ENCODE assay signal across 8 cellular contexts in the genomic region with DNA sequence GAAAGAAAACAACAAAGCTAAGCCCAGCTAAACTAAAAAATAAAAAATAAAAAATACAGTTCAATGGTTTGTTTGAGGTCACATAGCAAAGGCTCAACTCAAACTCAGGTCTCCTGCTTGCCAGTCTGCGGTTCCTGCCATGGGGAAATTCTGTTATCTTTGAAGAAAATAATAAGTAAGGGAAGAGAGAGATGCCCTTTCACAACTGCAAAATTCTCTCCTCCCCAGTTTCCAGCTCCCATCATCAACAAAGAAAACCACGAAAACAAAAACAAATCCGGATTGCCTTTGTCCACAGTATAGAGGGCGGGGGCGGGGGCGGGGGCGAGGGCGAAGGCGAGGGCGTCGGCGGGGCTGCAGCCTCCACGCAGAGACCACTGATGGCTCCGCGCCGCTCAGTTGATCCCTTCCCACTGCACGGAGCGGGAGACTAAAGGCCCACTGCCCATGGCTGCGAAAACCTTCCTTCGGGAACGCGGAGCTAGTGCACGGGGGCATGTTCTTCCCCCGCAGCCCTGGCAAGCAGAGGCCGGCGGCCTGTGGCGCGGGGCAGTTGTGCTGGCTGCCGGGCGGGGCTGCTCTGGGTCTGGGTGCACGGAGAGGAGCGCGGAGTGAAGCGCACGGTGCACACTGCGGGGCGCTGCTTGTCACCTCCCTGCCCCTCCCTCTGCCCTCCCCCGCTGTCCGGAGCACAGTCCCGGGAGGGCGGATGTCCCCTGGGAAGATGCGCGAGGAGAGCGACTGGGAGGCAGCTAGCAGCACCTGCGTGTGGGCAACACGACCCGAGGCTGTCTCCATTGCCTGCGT. TPM values are rescaled to one million over a fixed set of nuclear protein-coding genes. Genes with fewer than 3 reads are reported as not detected.
A peak's percentile ranks its signal among the peaks of the same experiment; 100 is the strongest.
DNase-seq lines count a peak whose midpoint lies in the region; ATAC-seq and TF ChIP-seq lines count a peak whose summit lies in the region.

No MANE protein-coding gene starts in this region.

- H3K9me3 ChIP-seq in esophagus muscularis mucosa (peaks cover 0 to 5% (median 0%) of the 10 kb centered on the region in 4 donors), mucosa of descending colon (no peaks in the 10 kb centered on the region)

- peak overlapping the region; percentile 31 to 47 (median 36) for H3K27ac ChIP-seq in esophagus muscularis mucosa (replicated peaks in 1 of 4)

- no peaks in the 10 kb centered on the region for H3K36me3 Mint-ChIP-seq in activated CD4-positive, alpha-beta T cell treated with anti-CD3 and anti-CD28 coated beads, Interleukin-2, amount 10 ng/mL, durations not matched to agents 7 days and 5 days (ENCODE audit: low read depth)

- TF ChIP-seq EP300 in esophagus muscularis mucosa (IDR thresholded peaks at IDR 0.05): no peak

- CTCF ChIA-PET in activated CD4-positive, alpha-beta T cell treated with anti-CD3 and anti-CD28 coated beads, Interleukin-2, amount 10 ng/mL, durations not matched to agents 7 days and 5 days (lab: Charles Lee): interaction anchor here (1.5 kb wide), 1 partner anchor 54 kb away, joined by 5 read pairs; a partner anchor contains a TSS

- POLR2A ChIA-PET in activated CD4-positive, alpha-beta T cell treated with anti-CD3 and anti-CD28 coated beads, Interleukin-2, amount 10 ng/mL, durations not matched to agents 7 days and 5 days (lab: Charles Lee): no interaction called here

- WGBS in esophagus muscularis mucosa: 3% methylated on average over 36 of the region's 48 CpGs

- TF ChIP-seq CTCF in esophagus muscularis mucosa (IDR thresholded peaks at IDR 0.05): no peak
- no peak for TF ChIP-seq CTCF in mucosa of descending colon (IDR thresholded peaks at IDR 0.05)

- intact Hi-C loops in esophagus muscularis mucosa (cut with DNase I): loop anchor here (5.0 kb wide), 1 partner anchor 137 kb away; a partner anchor contains a TSS
- intact Hi-C loops in mucosa of descending colon (cut with DNase I, micrococcal nuclease): loop anchor here in 1 of 2 donors (10.0 kb wide), 1 partner anchor 135 kb away; a partner anchor contains a TSS

- peak; percentile 61 for DNase-seq in DMS153 treated with DMSO at 0.1 percent for 48 hours (lab: John Stamatoyannopoulos, UW; ENCODE audit: unreplicated experiment)
- DNase-seq in H7: peak; percentile 81
- DNase-seq in NCI-H1436 (lab: John Stamatoyannopoulos, UW): peak; percentile 52
- peak; percentile 9 for DNase-seq in activated CD4-positive, alpha-beta T cell treated with anti-CD3 and anti-CD28 coated beads, Interleukin-2, amount 10 ng/mL, durations not matched to agents 7 days and 5 days
- no peak for DNase-seq in esophagus muscularis mucosa (ENCODE audit: extremely low spot score)
- DNase-seq in mucosa of descending colon: peak; percentile 60 to 65 (median 64)
- DNase-seq in superior temporal gyrus (ENCODE audit: extremely low spot score): peak; percentile 75
- DNase-seq in AML-193 (lab: John Stamatoyannopoulos, UW): no peak

- H3K27me3 ChIP-seq in H7 (ENCODE audit: control insufficient read depth, insufficient read depth, low read length) (no peaks in the 10 kb centered on the region; the same call in 1 of the 2 replicates), esophagus muscularis mucosa (no peaks in the 10 kb centered on the region)

- H3K4me1 Mint-ChIP-seq in activated CD4-positive, alpha-beta T cell treated with anti-CD3 and anti-CD28 coated beads, Interleukin-2, amount 10 ng/mL, durations not matched to agents 7 days and 5 days: peaks cover 7% of the 10 kb centered on the region

- H3K9me3 Mint-ChIP-seq in activated CD4-positive, alpha-beta T cell treated with anti-CD3 and anti-CD28 coated beads, Interleukin-2, amount 10 ng/mL, durations not matched to agents 7 days and 5 days: no peaks in the 10 kb centered on the region

- H3K4me1 ChIP-seq in esophagus muscularis mucosa (peaks cover 11 to 72% (median 56%) of the 10 kb centered on the region in 4 donors), mucosa of descending colon (ENCODE audit: low read depth) (no peaks in the 10 kb centered on the region)

- peak overlapping the region; percentile 64 for H3K4me3 ChIP-seq in H7 (ENCODE audit: insufficient read depth, low read depth, low read length)
- H3K4me3 ChIP-seq in esophagus muscularis mucosa: peak overlapping the region; percentile 55 to 62 (median 61)
- H3K4me3 ChIP-seq in mucosa of descending colon: no peak overlapping the region

- TF ChIP-seq POLR2A in esophagus muscularis mucosa (IDR thresholded peaks at IDR 0.05; ENCODE audit: low read depth): no peak

- H3K27ac Mint-ChIP-seq in activated CD4-positive, alpha-beta T cell treated with anti-CD3 and anti-CD28 coated beads, Interleukin-2, amount 10 ng/mL, durations not matched to agents 7 days and 5 days: no peak overlapping the region

- H3K36me3 ChIP-seq in H7 (replicated peaks; ENCODE audit: control insufficient read depth, insufficient read depth, low read length): no peaks in the 10 kb centered on the region
- no peaks in the 10 kb centered on the region for H3K36me3 ChIP-seq in esophagus muscularis mucosa
- no peaks in the 10 kb centered on the region for H3K36me3 ChIP-seq in mucosa of descending colon (ENCODE audit: low read depth)

- peak; percentile 88 for ATAC-seq in mucosa of descending colon

- peak overlapping the region; percentile 61 for H3K4me3 Mint-ChIP-seq in activated CD4-positive, alpha-beta T cell treated with anti-CD3 and anti-CD28 coated beads, Interleukin-2, amount 10 ng/mL, durations not matched to agents 7 days and 5 days

- peaks cover 19% of the 10 kb centered on the region for H3K27me3 Mint-ChIP-seq in activated CD4-positive, alpha-beta T cell treated with anti-CD3 and anti-CD28 coated beads, Interleukin-2, amount 10 ng/mL, durations not matched to agents 7 days and 5 days

RNA-seq across cellular contexts. Expression of a gene that starts 54.2 kb away (rescaled TPM):
- total RNA-seq in H7 (2014; rRNA removed; shearing (Covaris generic)): 7.3 and 15.6 TPM in 2 replicates
- not detected for total RNA-seq in activated CD4-positive, alpha-beta T cell treated with anti-CD3 and anti-CD28 coated beads, Interleukin-2, amount 10 ng/mL, durations not matched to agents 7 days and 5 days
- total RNA-seq in esophagus muscularis mucosa (10 to 100 TPM; 18.7 to 46.4 (median 31.1) TPM), mucosa of descending colon (10 to 100 TPM; 12.1 to 23.9 (median 22.0) TPM)

Comparison
In these comparisons a context has a peak if more than half of its experiments do, and no peak if none do; other contexts are left out.
1. DNase-seq: peak in DMS153 treated with DMSO at 0.1 percent for 48 hours (single experiment), H7 (single experiment), NCI-H1436 (single experiment), activated CD4-positive, alpha-beta T cell treated with anti-CD3 and anti-CD28 coated beads, Interleukin-2, amount 10 ng/mL, durations not matched to agents 7 days and 5 days (single experiment), mucosa of descending colon (3 of 3) and superior temporal gyrus (single experiment); none in esophagus muscularis mucosa (single experiment) and AML-193 (0 of 2).